1 cellular context compared by ENCODE assay signal in genomic region chr19:40968065-40968464, GRCh38. TPM values are rescaled to one million over a fixed set of nuclear protein-coding genes. Genes with fewer than 3 reads are reported as not detected.
"Had no signal": no experiment of that assay in that cellular context is flagged by ENCODE, and none has a peak within 500 bp of the region (broad histone marks: within the 10 kb centered on the region; RNA-seq: fewer than 3 reads in every experiment).

No MANE protein-coding gene starts in this region.

RNA-seq across cellular contexts. Expression of gene CYP2B6, which starts 23.0 kb away (rescaled TPM):
- total RNA-seq: G401 had no signal
